ENCODE assay signal across 15 cellular contexts in genomic region chr17:58398574-58399266, GRCh38.
"Had no signal": no experiment of that assay in that cellular context is flagged by ENCODE, and none has a peak within 500 bp of the region (broad histone marks: within the 10 kb centered on the region; RNA-seq: fewer than 3 reads in every experiment).

No MANE protein-coding gene starts in this region.

- ATAC-seq: upper lobe of right lung had no signal

- H3K36me3 ChIP-seq: adrenal gland, left ventricle myocardium inferior, sigmoid colon, stomach, upper lobe of right lung had no signal

- H3K27ac Mint-ChIP-seq: nephron progenitor cell had no signal

- H3K9me3 Mint-ChIP-seq: nephron progenitor cell had no signal

- H3K4me1 ChIP-seq: left ventricle myocardium inferior, sigmoid colon, testis, upper lobe of right lung had no signal

- H3K4me3 ChIP-seq: adrenal gland, left ventricle myocardium inferior, sigmoid colon, stomach, testis, upper lobe of right lung had no signal

- H3K9me3 ChIP-seq: adrenal gland, left ventricle myocardium inferior, sigmoid colon, stomach, testis, upper lobe of right lung had no signal

- DNase-seq: activated CD4-positive, alpha-beta T cell treated with anti-CD3 and anti-CD28 coated beads, Interleukin-2, amount 50 U/mL, for 48 hours; activated naive CD4-positive, alpha-beta T cell treated with anti-CD3 and anti-CD28 coated beads, Interleukin-2, amount 50 U/mL, for 16 hours; erythroblast; hippocampal formation; kidney; left ventricle myocardium inferior; mesenchymal stem cell; nephron progenitor cell; sigmoid colon; stimulated activated CD4-positive, alpha-beta T cell treated with anti-CD3 and anti-CD28 coated beads, Interleukin-1b, Interleukin-23, amount 100 ng/mL, for 48 hours; stomach; T-helper 1 cell; testis; upper lobe of right lung had no signal

- H3K27ac ChIP-seq: left ventricle myocardium inferior, sigmoid colon, stomach, testis, upper lobe of right lung had no signal

- H3K27me3 ChIP-seq: adrenal gland, sigmoid colon, stomach, testis, upper lobe of right lung had no signal

- H3K4me3 Mint-ChIP-seq: nephron progenitor cell had no signal
